ENCODE assay signal across 1 cellular context in the genomic region with DNA sequence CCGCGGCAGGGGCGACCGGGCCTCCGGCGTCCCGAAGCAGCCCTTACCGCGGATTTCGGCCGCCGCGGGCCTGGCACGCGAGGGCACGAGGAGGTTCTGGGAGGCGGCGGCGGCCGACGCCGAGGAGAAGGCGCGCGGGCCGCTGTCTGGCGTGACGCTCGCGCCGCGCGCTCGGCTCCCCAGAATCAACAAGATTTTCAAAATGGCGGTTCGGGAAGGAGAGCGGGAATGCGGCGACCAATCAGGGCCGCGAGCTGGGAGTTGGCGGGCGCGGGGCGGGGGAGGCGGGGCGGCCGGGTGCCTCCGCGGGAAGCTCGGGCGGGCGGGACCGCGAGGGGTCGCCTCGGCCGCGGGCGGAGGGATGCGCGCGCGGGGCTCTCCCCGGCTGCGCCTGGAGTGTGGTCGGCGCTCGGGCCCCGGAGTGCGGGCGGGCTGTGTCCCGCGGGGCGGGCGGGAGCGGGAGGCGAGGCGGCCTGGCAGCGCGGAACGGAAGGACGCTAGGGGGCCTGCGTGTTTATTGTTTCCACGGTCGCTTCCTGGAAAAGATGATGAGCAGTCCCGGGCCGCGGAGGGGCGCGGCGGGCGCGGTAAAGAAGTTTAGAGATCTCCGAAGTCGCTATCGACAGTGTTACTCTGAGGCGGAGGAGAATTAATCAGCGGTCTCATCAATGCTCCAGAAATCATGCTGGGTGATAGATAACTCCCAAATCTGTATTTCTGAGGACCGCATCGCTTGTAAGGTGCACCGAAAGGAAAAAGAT.
TF ChIP-seq lines count a peak whose summit lies in the region.

Gene DEK (minus strand): TSS at position 193 of the 761 bp plus-strand sequence. CDS start 543 bp downstream, outside the sequence.

TF ChIP-seq in HepG2, 621 proteins besides CTCF, POLR2A, EP300 and RAD21 (continued from another document and continues in another):
- TF ChIP-seq, protein P1, sequence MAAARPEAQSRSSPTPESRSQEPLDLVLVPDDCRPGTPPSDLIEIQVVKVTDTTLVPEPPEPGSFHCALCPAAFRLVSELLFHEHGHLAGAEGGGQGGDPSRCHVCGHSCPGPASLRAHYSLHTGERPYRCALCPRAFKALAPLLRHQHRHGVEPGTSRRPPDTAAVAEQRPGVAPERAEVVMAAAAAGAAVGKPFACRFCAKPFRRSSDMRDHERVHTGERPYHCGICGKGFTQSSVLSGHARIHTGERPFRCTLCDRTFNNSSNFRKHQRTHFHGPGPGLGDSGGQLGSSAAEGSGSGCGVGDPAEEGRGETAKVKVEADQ (CRISPR knock-in tag; IDR thresholded peaks at IDR 0.05; ENCODE audit: borderline replicate concordance): peak; percentile 64; the same call in 1 of the 2 replicates
- peak; percentile 61 for TF ChIP-seq ZNF331 (CRISPR knock-in tag; IDR thresholded peaks at IDR 0.05)
- TF ChIP-seq E2F5 (CRISPR knock-in tag; conservative IDR thresholded peaks at IDR 0.05): peak; percentile 90
- TF ChIP-seq MTF1 (CRISPR knock-in tag; IDR thresholded peaks at IDR 0.05): no peak
- no peak for TF ChIP-seq ZNF263 (CRISPR knock-in tag; IDR thresholded peaks at IDR 0.05)
- peak; percentile 57; the same call in 1 of the 2 replicates for TF ChIP-seq ZNF329 (CRISPR knock-in tag; IDR thresholded peaks at IDR 0.05; ENCODE audit: low read depth)
- TF ChIP-seq ZNF180 (CRISPR knock-in tag; IDR thresholded peaks at IDR 0.05; ENCODE audit: borderline replicate concordance, low read depth): no peak
- TF ChIP-seq LCORL (IDR thresholded peaks at IDR 0.05): no peak
- peak; percentile 84 for TF ChIP-seq LCORL (CRISPR knock-in tag; IDR thresholded peaks at IDR 0.05)
- peak; percentile 26; the same call in 1 of the 2 replicates for TF ChIP-seq TOE1 (CRISPR knock-in tag; IDR thresholded peaks at IDR 0.05)
- TF ChIP-seq RFX3 (CRISPR knock-in tag; IDR thresholded peaks at IDR 0.05): no peak
- no peak for TF ChIP-seq MYNN (CRISPR knock-in tag; IDR thresholded peaks at IDR 0.05; ENCODE audit: low read depth)
- peak; percentile 64; the same call in 1 of the 2 replicates for TF ChIP-seq HDAC1 (CRISPR knock-in tag; IDR thresholded peaks at IDR 0.05)
- TF ChIP-seq ZNF253 (CRISPR knock-in tag; IDR thresholded peaks at IDR 0.05; ENCODE audit: borderline replicate concordance): peak; percentile 49; the same call in 1 of the 2 replicates
- TF ChIP-seq ZNF549 (CRISPR knock-in tag; IDR thresholded peaks at IDR 0.05): no peak
- TF ChIP-seq ZKSCAN8 (CRISPR knock-in tag; IDR thresholded peaks at IDR 0.05; ENCODE audit: borderline replicate concordance): peak; percentile 48; the same call in 1 of the 2 replicates
- peak; percentile 71 for TF ChIP-seq POLR2AphosphoS5 (IDR thresholded peaks at IDR 0.05; ENCODE audit: low read depth, low read length)
- peak; percentile 6; the same call in 1 of the 2 replicates for TF ChIP-seq YEATS4 (CRISPR knock-in tag; IDR thresholded peaks at IDR 0.05; ENCODE audit: borderline replicate concordance)
- peak; percentile 31; the same call in 1 of the 2 replicates for TF ChIP-seq RNF2 (conservative IDR thresholded peaks at IDR 0.05; ENCODE audit: low read depth)
- TF ChIP-seq ZNF350 (CRISPR knock-in tag; IDR thresholded peaks at IDR 0.05; ENCODE audit: borderline replicate concordance, low read depth): 0 out of 2 replicates have a peak, but pooled peaks have one; percentile 36
- TF ChIP-seq HMGA1 (CRISPR knock-in tag; conservative IDR thresholded peaks at IDR 0.05): no peak
- no peak for TF ChIP-seq ZNF7 (CRISPR knock-in tag; IDR thresholded peaks at IDR 0.05)
- TF ChIP-seq KLF9 (CRISPR knock-in tag; IDR thresholded peaks at IDR 0.05; ENCODE audit: low read depth): no peak
- no peak for TF ChIP-seq PAWR (CRISPR knock-in tag; IDR thresholded peaks at IDR 0.05; ENCODE audit: borderline replicate concordance)
- TF ChIP-seq AGO2 (optimal IDR thresholded peaks at IDR 0.05; ENCODE audit: low read depth, low read length): peak; percentile 72
- TF ChIP-seq NFYB (CRISPR knock-in tag; IDR thresholded peaks at IDR 0.05): peak; percentile 79
- TF ChIP-seq NFE2L2 (IDR thresholded peaks at IDR 0.05; ENCODE audit: low read length): no peak
- TF ChIP-seq SUZ12 (IDR thresholded peaks at IDR 0.05; ENCODE audit: low read depth, low read length): no peak
- TF ChIP-seq ZNF260 (CRISPR knock-in tag; IDR thresholded peaks at IDR 0.05; ENCODE audit: borderline replicate concordance, low read depth): no peak
- TF ChIP-seq TCF7 (IDR thresholded peaks at IDR 0.05; ENCODE audit: low read depth): no peak
- peak; percentile 71; the same call in 1 of the 2 replicates for TF ChIP-seq IRF9 (CRISPR knock-in tag; IDR thresholded peaks at IDR 0.05; ENCODE audit: borderline replicate concordance)
- peak; percentile 62; the same call in 1 of the 2 replicates for TF ChIP-seq UBTF (CRISPR knock-in tag; IDR thresholded peaks at IDR 0.05)
- TF ChIP-seq SMAD9 (CRISPR knock-in tag; IDR thresholded peaks at IDR 0.05): no peak
- TF ChIP-seq ZNF740 (CRISPR knock-in tag; IDR thresholded peaks at IDR 0.05): no peak
- peak; percentile 33 for TF ChIP-seq SKI (IDR thresholded peaks at IDR 0.05; ENCODE audit: partially characterized antibody)
- no peak for TF ChIP-seq ZSCAN29 (CRISPR knock-in tag; conservative IDR thresholded peaks at IDR 0.05)
- TF ChIP-seq RFX5 (IDR thresholded peaks at IDR 0.05; ENCODE audit: low read depth, low read length): no peak
- no peak for TF ChIP-seq SRSF1 (optimal IDR thresholded peaks at IDR 0.05; ENCODE audit: low read depth, low read length)
- peak; percentile 96 for TF ChIP-seq RBFOX2 (IDR thresholded peaks at IDR 0.05; ENCODE audit: low read depth, low read length)
- peak; percentile 70 for TF ChIP-seq FOXA3 (CRISPR knock-in tag; IDR thresholded peaks at IDR 0.05)
- no peak for TF ChIP-seq SMARCC2 (IDR thresholded peaks at IDR 0.05)
- TF ChIP-seq ZNF12 (CRISPR knock-in tag; IDR thresholded peaks at IDR 0.05): no peak
- TF ChIP-seq HHEX (CRISPR knock-in tag; IDR thresholded peaks at IDR 0.05): no peak
- TF ChIP-seq SMC3 (IDR thresholded peaks at IDR 0.05; ENCODE audit: low read length): no peak
- 0 out of 2 replicates have a peak, but pooled peaks have one; percentile 7 for TF ChIP-seq HOXA7 (CRISPR knock-in tag; IDR thresholded peaks at IDR 0.05)
- peak; percentile 90 for TF ChIP-seq ZHX2 (IDR thresholded peaks at IDR 0.05; ENCODE audit: low read depth)
- TF ChIP-seq ZHX2 (CRISPR knock-in tag; IDR thresholded peaks at IDR 0.05; ENCODE audit: borderline replicate concordance): no peak
- TF ChIP-seq KLF15 (CRISPR knock-in tag; IDR thresholded peaks at IDR 0.05; ENCODE audit: borderline replicate concordance): no peak
- no peak for TF ChIP-seq NR2C2 (CRISPR knock-in tag; IDR thresholded peaks at IDR 0.05; ENCODE audit: borderline replicate concordance)
- no peak; the same call in 1 of the 2 replicates for TF ChIP-seq ZNF33B (CRISPR knock-in tag; IDR thresholded peaks at IDR 0.05)
- TF ChIP-seq CREB1 (IDR thresholded peaks at IDR 0.05): no peak
- no peak for TF ChIP-seq CREB1 (CRISPR knock-in tag; IDR thresholded peaks at IDR 0.05)
- TF ChIP-seq ZNF83 (CRISPR knock-in tag; IDR thresholded peaks at IDR 0.05; ENCODE audit: borderline replicate concordance): no peak
- TF ChIP-seq TCF12 (IDR thresholded peaks at IDR 0.05): no peak
- peak; percentile 70; the same call in 1 of the 2 replicates for TF ChIP-seq TCF12 (CRISPR knock-in tag; IDR thresholded peaks at IDR 0.05)
- 0 out of 2 replicates have a peak, but pooled peaks have one; percentile 49 for TF ChIP-seq ZNF468 (CRISPR knock-in tag; IDR thresholded peaks at IDR 0.05)
- no peak; the same call in 1 of the 2 replicates for TF ChIP-seq MYC (CRISPR knock-in tag; IDR thresholded peaks at IDR 0.05; ENCODE audit: borderline replicate concordance)
- TF ChIP-seq CBX2 (IDR thresholded peaks at IDR 0.05; ENCODE audit: low read depth, low read length): no peak
- no peak for TF ChIP-seq CBX2 (CRISPR knock-in tag; IDR thresholded peaks at IDR 0.05; ENCODE audit: low read depth)
- 0 out of 2 replicates have a peak, but pooled peaks have one; percentile 29 for TF ChIP-seq HES4 (CRISPR knock-in tag; IDR thresholded peaks at IDR 0.05; ENCODE audit: borderline replicate concordance)
- TF ChIP-seq ZNF710 (CRISPR knock-in tag; IDR thresholded peaks at IDR 0.05; ENCODE audit: borderline replicate concordance): peak; percentile 85; the same call in 1 of the 2 replicates
